Comparison of ENCODE assay signal across 9 cellular contexts in the genomic region with DNA sequence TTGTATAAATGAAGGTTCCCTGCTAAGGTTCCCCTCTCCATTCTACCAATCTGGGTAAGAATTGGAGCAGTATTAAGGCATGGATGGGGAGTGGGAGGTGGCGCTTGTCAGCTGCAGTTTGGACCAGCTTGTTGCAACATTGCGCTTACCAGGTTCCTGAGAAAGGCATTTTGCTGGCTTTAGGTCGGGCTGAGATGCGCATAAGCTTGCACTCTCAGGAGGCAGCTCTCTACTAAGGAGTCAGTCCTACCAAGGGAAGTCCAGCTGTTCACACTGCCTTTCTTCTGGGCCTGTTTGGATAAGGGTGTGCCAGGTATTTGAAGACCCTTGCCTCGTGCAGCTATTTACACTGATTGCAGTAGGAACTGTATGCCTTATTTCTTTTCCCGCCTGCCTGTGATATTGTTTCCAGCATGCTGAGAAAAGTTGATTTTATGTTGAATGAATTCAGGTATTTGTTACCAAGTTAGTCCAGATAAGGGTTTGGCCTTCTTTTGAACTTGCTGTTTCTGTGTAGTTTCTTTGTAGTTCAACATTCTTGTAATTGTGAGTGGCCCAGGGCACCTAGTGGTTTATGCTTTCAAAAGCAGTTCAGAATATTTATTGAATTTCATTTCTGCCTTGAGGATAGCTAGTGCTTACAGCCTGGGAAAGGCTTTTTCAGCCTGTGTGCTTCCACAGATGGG. TPM values are rescaled to one million over a fixed set of nuclear protein-coding genes. Genes with fewer than 3 reads are reported as not detected.
DNase-seq lines count a peak whose midpoint lies in the region; ATAC-seq and TF ChIP-seq lines count a peak whose summit lies in the region.
"Had no signal": no experiment of that assay in that cellular context is flagged by ENCODE, and none has a peak within 500 bp of the region (broad histone marks: within the 10 kb centered on the region; RNA-seq: fewer than 3 reads in every experiment).

No MANE protein-coding gene starts in this region.

- peak overlapping the region; percentile 27 to 91 (median 52) for H3K4me3 Mint-ChIP-seq in IgD-negative memory B cell

- H3K9me3 Mint-ChIP-seq in IgD-negative memory B cell = peaks cover 0 to 4% (median 0%) of the 10 kb centered on the region in 3 donors

- peaks cover 75% of the 10 kb centered on the region for H4K20me1 ChIP-seq in BLaER1

- H3K27ac Mint-ChIP-seq in IgD-negative memory B cell = no peak overlapping the region

- H3K9ac ChIP-seq in BLaER1 = peak overlapping the region; percentile 94

- H3K36me3 ChIP-seq in BLaER1 (peaks cover 21% of the 10 kb centered on the region), brain microvascular endothelial cell (replicated peaks) (peaks cover 7% of the 10 kb centered on the region), muscle layer of duodenum (ENCODE audit: control insufficient read depth in 1 of 2, insufficient read depth in 2 of 2, low read length in 2 of 2) (peaks cover 6 to 7% of the 10 kb centered on the region in 2 donors)

- TF ChIP-seq CTCF in brain microvascular endothelial cell (IDR thresholded peaks at IDR 0.05; ENCODE audit: low read depth, low read length, missing control alignments) = no peak

- peaks cover 7% of the 10 kb centered on the region for H3K36me3 Mint-ChIP-seq in IgD-negative memory B cell

- peaks cover 23 to 33% (median 27%) of the 10 kb centered on the region in 3 donors for H3K4me1 Mint-ChIP-seq in IgD-negative memory B cell

- in situ Hi-C loops in brain microvascular endothelial cell (cut with HindIII; ENCODE audit: low pct_ligation_motif_present, low sequenced_read_pairs) = no loop called here

- no peaks in the 10 kb centered on the region for H3K9me3 ChIP-seq in BLaER1
- no peaks in the 10 kb centered on the region for H3K9me3 ChIP-seq in muscle layer of duodenum (ENCODE audit: control insufficient read depth in 1 of 2, low read length in 2 of 2)
- H3K9me3 ChIP-seq: thyroid gland had no signal

- no peak for ATAC-seq in GM18867 (IDR thresholded peaks at IDR 0.05; ENCODE audit: unreplicated experiment)
- no peak for ATAC-seq in GM21825 (IDR thresholded peaks at IDR 0.05; ENCODE audit: unreplicated experiment)

- H3K27ac ChIP-seq in BLaER1 (peak overlapping the region; percentile 1; the same call in 1 of the 2 replicates), brain microvascular endothelial cell (no peak overlapping the region), muscle layer of duodenum (ENCODE audit: low read length) (peak overlapping the region; percentile 91)

- H3K4me1 ChIP-seq in BLaER1 = peaks cover 64% of the 10 kb centered on the region
- peaks cover 14 to 52% of the 10 kb centered on the region in 2 donors for H3K4me1 ChIP-seq in muscle layer of duodenum (ENCODE audit: control insufficient read depth in 1 of 2, insufficient read depth in 2 of 2, low read length in 2 of 2)

- H3K4me2 ChIP-seq in BLaER1 = peak overlapping the region; percentile 94

- no peaks in the 10 kb centered on the region for H3K27me3 Mint-ChIP-seq in IgD-negative memory B cell

- H3K27me3 ChIP-seq in BLaER1 = no peaks in the 10 kb centered on the region
- no peaks in the 10 kb centered on the region for H3K27me3 ChIP-seq in brain microvascular endothelial cell (replicated peaks)
- no peaks in the 10 kb centered on the region for H3K27me3 ChIP-seq in muscle layer of duodenum (ENCODE audit: low read depth, low read length)
- H3K27me3 ChIP-seq: thyroid gland had no signal

- H3K4me3 ChIP-seq in BLaER1 (peak overlapping the region; percentile 96), brain microvascular endothelial cell (ENCODE audit: low read depth, low read length) (peak overlapping the region; percentile 82), muscle layer of duodenum (ENCODE audit: low read depth in 1 of 2, low read length in 2 of 2) (peak overlapping the region; percentile 84 to 85)

- DNase-seq in brain microvascular endothelial cell (peak; percentile 10), NCI-H1436 treated with DMSO at 0.1 percent for 48 hours (lab: John Stamatoyannopoulos, UW) (no peak)
- DNase-seq in stimulated activated CD4-positive, alpha-beta T cell treated with anti-CD3 and anti-CD28 coated beads, Interleukin-2, amount 100 ng/mL, for 48 hours = no peak

RNA-seq across cellular contexts. Expression of gene MLEC, which starts 2.6 kb away (rescaled TPM):
- 64.3 TPM for polyA plus RNA-seq in IgD-negative memory B cell

RNA-seq across cellular contexts. Expression of gene UNC119B, which starts 20.7 kb away (rescaled TPM):
- 4.9 TPM for polyA plus RNA-seq in IgD-negative memory B cell

RNA-seq across cellular contexts. Expression of gene ACADS, which starts 36.1 kb away (rescaled TPM):
- 14.1 TPM for polyA plus RNA-seq in IgD-negative memory B cell

RNA-seq across cellular contexts. Expression of gene CABP1, which starts 49.1 kb away (rescaled TPM):
- not detected for polyA plus RNA-seq in IgD-negative memory B cell
